Comparison of ENCODE assay signal across 8 cellular contexts in genomic region chr12:24902521-24903304, GRCh38. TPM values are rescaled to one million over a fixed set of nuclear protein-coding genes. Genes with fewer than 3 reads are reported as not detected.
DNase-seq lines count a peak whose midpoint lies in the region; ATAC-seq lines count a peak whose summit lies in the region.

No MANE protein-coding gene starts in this region.

- no peak overlapping the region for H3K27ac ChIP-seq in iPS-18a (ENCODE audit: low read length)

- peaks cover 11% of the 10 kb centered on the region for H3K27me3 ChIP-seq in iPS-18a (ENCODE audit: control insufficient read depth, insufficient read depth, low read length)
- H3K27me3 ChIP-seq in HAP-1 (ENCODE audit: low read depth): no peaks in the 10 kb centered on the region

- DNase-seq in astrocyte of the hippocampus (ENCODE audit: low read depth, low spot score) (peak; percentile 69), sciatic nerve (ENCODE audit: low spot score) (peak; percentile 63), HAP-1 (ENCODE audit: low spot score in 2 of 2) (no peak), activated gamma-delta T cell (lab: John Stamatoyannopoulos, UW) (no peak)

- peak overlapping the region; percentile 76 for H3K9ac ChIP-seq in iPS-18a (ENCODE audit: low read length)

- ATAC-seq in GM18907 (IDR thresholded peaks at IDR 0.05; ENCODE audit: unreplicated experiment) (peak; percentile 65), HG03175 (IDR thresholded peaks at IDR 0.05; ENCODE audit: unreplicated experiment) (peak; percentile 55), sciatic nerve (peak; percentile 77), HG02840 (IDR thresholded peaks at IDR 0.05; ENCODE audit: low FRiP score, unreplicated experiment) (no peak)

- H3K4me1 ChIP-seq in iPS-18a (ENCODE audit: control insufficient read depth, low read depth, low read length) (peaks cover 27% of the 10 kb centered on the region), HAP-1 (peaks cover 29% of the 10 kb centered on the region)

- intact Hi-C loops in sciatic nerve (cut with DNase I): no loop called here

- in situ Hi-C loops in HAP-1 (cut with MboI; ENCODE audit: low sequenced_read_pairs): no loop called here

- peak overlapping the region; percentile 80 for H3K4me3 ChIP-seq in iPS-18a (ENCODE audit: low read length)
- H3K4me3 ChIP-seq in HAP-1: no peak overlapping the region

- H3K9me3 ChIP-seq in iPS-18a (ENCODE audit: control insufficient read depth, low read depth, low read length) (no peaks in the 10 kb centered on the region), HAP-1 (no peaks in the 10 kb centered on the region)

- H3K36me3 ChIP-seq in iPS-18a (ENCODE audit: control insufficient read depth, low read depth, low read length): peaks cover 7% of the 10 kb centered on the region
- H3K36me3 ChIP-seq in HAP-1 (replicated peaks): no peaks in the 10 kb centered on the region

RNA-seq across cellular contexts. Expression of gene BCAT1, which starts 46.2 kb away (rescaled TPM):
- total RNA-seq in sciatic nerve: 15.2 TPM

Comparison
In these comparisons a context has a peak if more than half of its experiments do, and no peak if none do; other contexts are left out.
1. DNase-seq: peak in astrocyte of the hippocampus (single experiment) and sciatic nerve (single experiment); none in HAP-1 (0 of 2) and activated gamma-delta T cell (single experiment).